Comparison of ENCODE assay signal across 17 cellular contexts in genomic region chr12:114760151-114760877, GRCh38.
"Had no signal": no experiment of that assay in that cellular context is flagged by ENCODE, and none has a peak within 500 bp of the region (broad histone marks: within the 10 kb centered on the region; RNA-seq: fewer than 3 reads in every experiment).

No MANE protein-coding gene starts in this region.

- H2AFZ ChIP-seq: hepatocyte had no signal

- H3K36me3 ChIP-seq: left ventricle myocardium inferior, tibial artery had no signal

- H3K27ac ChIP-seq: body of pancreas, hepatocyte, left ventricle myocardium inferior, tibial artery had no signal

- H3K9me3 ChIP-seq: body of pancreas, left ventricle myocardium inferior, tibial artery had no signal

- DNase-seq: activated CD4-positive, alpha-beta T cell treated with anti-CD3 and anti-CD28 coated beads for 1 hour; activated CD4-positive, alpha-beta T cell treated with anti-CD3 and anti-CD28 coated beads, Interleukin-2, amount 50 U/mL, for 1 hour; activated CD8-positive, alpha-beta T cell treated with anti-CD3 and anti-CD28 coated beads, Interleukin-2, amount 10 ng/mL, durations not matched to agents 7 days and 5 days; activated gamma-delta T cell treated with Interleukin-2 at 50 U/mL for 16 hours; anterior cingulate cortex; body of pancreas; effector CD4-positive, alpha-beta T cell; foreskin melanocyte; immature natural killer cell; left ventricle myocardium inferior; nephron progenitor cell; retina; stimulated activated CD4-positive, alpha-beta T cell treated with anti-CD3 and anti-CD28 coated beads, Interleukin-12 subunit alpha, Interleukin-12 subunit beta, amount 100 ng/mL, for 4 hours; stimulated activated naive CD8-positive, alpha-beta T cell treated with anti-CD3 and anti-CD28 coated beads, Interleukin-15, amount 100 ng/mL, for 72 hours; T-helper 1 cell; tibial artery had no signal

- H3K4me1 ChIP-seq: body of pancreas, left ventricle myocardium inferior, tibial artery had no signal

- H3K4me3 ChIP-seq: body of pancreas, hepatocyte, left ventricle myocardium inferior, tibial artery had no signal

- H3K4me2 ChIP-seq: hepatocyte had no signal

- H3K79me2 ChIP-seq: hepatocyte had no signal

- H3K27me3 ChIP-seq: body of pancreas, hepatocyte had no signal
